In genomic region chr14:23034498-23035302, GRCh38 we compare ENCODE assay signal across 8 cellular contexts. TPM values are rescaled to one million over a fixed set of nuclear protein-coding genes. Genes with fewer than 3 reads are reported as not detected.
DNase-seq lines count a peak whose midpoint lies in the region; ATAC-seq, FAIRE-seq and TF ChIP-seq lines count a peak whose summit lies in the region.

Gene PSMB5 (minus strand): TSS chr14:23034900. CDS start chr14:23034881, 19 bp downstream.

- H3K4me3 Mint-ChIP-seq in astrocyte (ENCODE audit: unreplicated experiment) = peak within 1 kb of the TSS; percentile 94

- FAIRE-seq in astrocyte (lab: Jason Lieb, UNC) = peak; percentile 41

- DNase-seq in SJCRH30 = peak; percentile 92 to 96
- peak; percentile 94 for DNase-seq in astrocyte (ENCODE audit: low read depth)
- peak; percentile 97 for DNase-seq in iPS DF 19.7 (ENCODE audit: low read depth, low spot score)
- DNase-seq in skeletal muscle cell (ENCODE audit: low read depth) = peak; percentile 87
- DNase-seq in C1 segment of cervical spinal cord (lab: John Stamatoyannopoulos, UW) = no peak
- DNase-seq in MV-4-11 (lab: John Stamatoyannopoulos, UW) = no peak

- peaks cover 4% of the 10 kb centered on the region; the same call in 1 of the 2 replicates for H3K4me1 ChIP-seq in SJCRH30
- H3K4me1 ChIP-seq in astrocyte (ENCODE audit: insufficient read depth, low read length) = peaks cover 8% of the 10 kb centered on the region

- H3K4me2 ChIP-seq in astrocyte (ENCODE audit: low read length) = peak within 1 kb of the TSS; percentile 94

- peak within 1 kb of the TSS; percentile 84 for H3K4me3 ChIP-seq in SJCRH30
- H3K4me3 ChIP-seq in astrocyte (ENCODE audit: insufficient read depth, low read depth, low read length) = peak within 1 kb of the TSS; percentile 99
- H3K4me3 ChIP-seq in skeletal muscle cell (ENCODE audit: low read depth, low read length) = peak within 1 kb of the TSS; percentile 92

- no peak for TF ChIP-seq CTCF in astrocyte (IDR thresholded peaks at IDR 0.05; ENCODE audit: insufficient read depth, low read depth, low read length)

- H3K27ac ChIP-seq in SJCRH30 (peak within 1 kb of the TSS; percentile 96), astrocyte (ENCODE audit: low read depth, low read length) (peak within 1 kb of the TSS; percentile 98)

- H3K9ac ChIP-seq in astrocyte (ENCODE audit: low read length) = peak within 1 kb of the TSS; percentile 98

- peaks cover 15% of the 10 kb centered on the region for H3K4me1 Mint-ChIP-seq in astrocyte (ENCODE audit: low read depth, unreplicated experiment)

- peak within 1 kb of the TSS; percentile 97 for H2AFZ ChIP-seq in astrocyte (ENCODE audit: low read depth, low read length)

- ATAC-seq in GM18498 (IDR thresholded peaks at IDR 0.05; ENCODE audit: unreplicated experiment) (peak; percentile 92), HG02884 (IDR thresholded peaks at IDR 0.05; ENCODE audit: unreplicated experiment) (peak; percentile 91)

- H3K36me3 ChIP-seq in SJCRH30 = peaks cover 39% of the 10 kb centered on the region
- H3K36me3 ChIP-seq in astrocyte (ENCODE audit: insufficient read depth, low read length) = peaks cover 16% of the 10 kb centered on the region

- peaks cover 40% of the 10 kb centered on the region for H3K79me2 ChIP-seq in astrocyte (ENCODE audit: insufficient read depth, low read length)

- no peaks in the 10 kb centered on the region for H3K27me3 ChIP-seq in SJCRH30
- H3K27me3 ChIP-seq in astrocyte (ENCODE audit: insufficient read depth, low read length) = no peaks in the 10 kb centered on the region

- peaks cover 11% of the 10 kb centered on the region for H4K20me1 ChIP-seq in astrocyte (ENCODE audit: insufficient read depth, low read length)

- H3K9me3 ChIP-seq in SJCRH30 (replicated peaks) (no peaks in the 10 kb centered on the region), astrocyte (ENCODE audit: insufficient read depth, low read depth, low read length) (no peaks in the 10 kb centered on the region)

- H3K36me3 Mint-ChIP-seq in astrocyte (ENCODE audit: low read depth, unreplicated experiment) = peaks cover 17% of the 10 kb centered on the region

- H3K27ac Mint-ChIP-seq in astrocyte (ENCODE audit: unreplicated experiment) = peak within 1 kb of the TSS; percentile 98

- no peaks in the 10 kb centered on the region for H3K27me3 Mint-ChIP-seq in astrocyte (ENCODE audit: low read depth, unreplicated experiment)

- H3K9me3 Mint-ChIP-seq in astrocyte (ENCODE audit: unreplicated experiment) = no peaks in the 10 kb centered on the region

RNA-seq across cellular contexts. Expression of gene PSMB5, which starts in this region (rescaled TPM):
- 224 and 242 TPM in 2 replicates for total RNA-seq in SJCRH30 (2014; rRNA removed; shearing (Covaris generic))
- 232 and 239 TPM in 2 replicates for total RNA-seq in astrocyte

Comparison
In these comparisons a context has a peak if more than half of its experiments do, and no peak if none do; other contexts are left out.
1. DNase-seq: peak in SJCRH30 (2 of 2), astrocyte (single experiment), iPS DF 19.7 (single experiment) and skeletal muscle cell (single experiment); none in C1 segment of cervical spinal cord (0 of 14) and MV-4-11 (single experiment).
2. Peak in every context shown above with its lines, with median percentiles within 50 percentile points of each other: H3K4me3 ChIP-seq.